Comparison of ENCODE assay signal across 9 cellular contexts in genomic region chr12:47801170-47801903, GRCh38. TPM values are rescaled to one million over a fixed set of nuclear protein-coding genes. Genes with fewer than 3 reads are reported as not detected.
DNase-seq lines count a peak whose midpoint lies in the region; ATAC-seq and TF ChIP-seq lines count a peak whose summit lies in the region.
"Had no signal": no experiment of that assay in that cellular context is flagged by ENCODE, and none has a peak within 500 bp of the region (broad histone marks: within the 10 kb centered on the region; RNA-seq: fewer than 3 reads in every experiment).

No MANE protein-coding gene starts in this region.

- no peaks in the 10 kb centered on the region for H3K9me3 Mint-ChIP-seq in activated naive CD8-positive, alpha-beta T cell treated with anti-CD3 and anti-CD28 coated beads for 36 hours
- H3K9me3 Mint-ChIP-seq in stimulated activated effector memory CD8-positive, alpha-beta T cell treated with anti-CD3 and anti-CD28 coated beads, Interleukin-12 subunit alpha, Interleukin-12 subunit beta, amount 100 ng/mL, for 72 hours: no peaks in the 10 kb centered on the region
- peaks cover 4% of the 10 kb centered on the region for H3K9me3 Mint-ChIP-seq in glutamatergic neuron (ENCODE audit: unreplicated experiment)

- 0 out of 2 replicates have a peak, but pooled peaks cover 4% of the 10 kb centered on the region for H3K36me3 ChIP-seq in Karpas-422 (ENCODE audit: insufficient read depth, low read length)

- H3K9me3 ChIP-seq in Karpas-422 (ENCODE audit: low read length): no peaks in the 10 kb centered on the region

- H3K27me3 Mint-ChIP-seq in activated naive CD8-positive, alpha-beta T cell treated with anti-CD3 and anti-CD28 coated beads for 36 hours: no peaks in the 10 kb centered on the region
- peaks cover 4% of the 10 kb centered on the region for H3K27me3 Mint-ChIP-seq in glutamatergic neuron (ENCODE audit: unreplicated experiment)

- intact Hi-C loops in left ventricle myocardium superior (cut with micrococcal nuclease): loop anchor here (5.0 kb wide), 1 partner anchor 36 kb away; no protein-coding TSS in a partner anchor

- H3K79me2 ChIP-seq in Karpas-422 (ENCODE audit: low read length): peaks cover 69% of the 10 kb centered on the region

- no peak overlapping the region for H3K4me2 ChIP-seq in Karpas-422 (ENCODE audit: low read depth, low read length, poor library complexity, severe bottlenecking)

- H2AFZ ChIP-seq in Karpas-422 (ENCODE audit: low read length): no peak overlapping the region

- in situ Hi-C loops in ACHN (cut with HindIII; ENCODE audit: low pct_ligation_motif_present, low pct_unique_long_range_greater_than_20kb, low sequenced_read_pairs): no loop called here

- no peak overlapping the region for H3K9ac ChIP-seq in Karpas-422 (ENCODE audit: low read length)

- no peak for DNase-seq in Karpas-422
- DNase-seq in activated naive CD8-positive, alpha-beta T cell treated with anti-CD3 and anti-CD28 coated beads for 36 hours: no peak
- DNase-seq in left ventricle myocardium superior: peak; percentile 65
- DNase-seq in stimulated activated effector memory CD8-positive, alpha-beta T cell treated with anti-CD3 and anti-CD28 coated beads, Interleukin-12 subunit alpha, Interleukin-12 subunit beta, amount 100 ng/mL, for 72 hours (ENCODE audit: low spot score in 2 of 2): no peak
- DNase-seq in A172 (ENCODE audit: low spot score): no peak
- no peak for DNase-seq in glutamatergic neuron
- DNase-seq in ACHN: no peak
- no peak for DNase-seq in OCI-M2 (lab: John Stamatoyannopoulos, UW; ENCODE audit: unreplicated experiment)
- DNase-seq: SW 1271 had no signal

- peaks cover 68% of the 10 kb centered on the region for H3K4me1 ChIP-seq in Karpas-422 (ENCODE audit: low read length)

- peak; percentile 28 for ATAC-seq in left ventricle myocardium superior
- ATAC-seq in stimulated activated effector memory CD8-positive, alpha-beta T cell treated with anti-CD3 and anti-CD28 coated beads, Interleukin-12 subunit alpha, Interleukin-12 subunit beta, amount 100 ng/mL, for 72 hours: no peak

- H3K4me3 ChIP-seq in Karpas-422 (ENCODE audit: low read length): no peak overlapping the region

- H3K27ac ChIP-seq in Karpas-422 (ENCODE audit: low read length): peak overlapping the region; percentile 28; the same call in 1 of the 2 replicates

- peaks cover 73% of the 10 kb centered on the region for H3K4me1 Mint-ChIP-seq in activated naive CD8-positive, alpha-beta T cell treated with anti-CD3 and anti-CD28 coated beads for 36 hours
- peaks cover 82% of the 10 kb centered on the region for H3K4me1 Mint-ChIP-seq in stimulated activated effector memory CD8-positive, alpha-beta T cell treated with anti-CD3 and anti-CD28 coated beads, Interleukin-12 subunit alpha, Interleukin-12 subunit beta, amount 100 ng/mL, for 72 hours
- H3K4me1 Mint-ChIP-seq in glutamatergic neuron (ENCODE audit: low read depth, unreplicated experiment): peaks cover 26% of the 10 kb centered on the region

- H3K27ac Mint-ChIP-seq in activated naive CD8-positive, alpha-beta T cell treated with anti-CD3 and anti-CD28 coated beads for 36 hours: peak overlapping the region; percentile 94
- peak overlapping the region; percentile 99 for H3K27ac Mint-ChIP-seq in stimulated activated effector memory CD8-positive, alpha-beta T cell treated with anti-CD3 and anti-CD28 coated beads, Interleukin-12 subunit alpha, Interleukin-12 subunit beta, amount 100 ng/mL, for 72 hours
- H3K27ac Mint-ChIP-seq in glutamatergic neuron (ENCODE audit: unreplicated experiment): no peak overlapping the region

- no peak for TF ChIP-seq CTCF in glutamatergic neuron (IDR thresholded peaks at IDR 0.05; ENCODE audit: partially characterized antibody, unreplicated experiment)

- peaks cover 51% of the 10 kb centered on the region for H3K36me3 Mint-ChIP-seq in activated naive CD8-positive, alpha-beta T cell treated with anti-CD3 and anti-CD28 coated beads for 36 hours
- peaks cover 99% of the 10 kb centered on the region for H3K36me3 Mint-ChIP-seq in stimulated activated effector memory CD8-positive, alpha-beta T cell treated with anti-CD3 and anti-CD28 coated beads, Interleukin-12 subunit alpha, Interleukin-12 subunit beta, amount 100 ng/mL, for 72 hours
- no peaks in the 10 kb centered on the region for H3K36me3 Mint-ChIP-seq in glutamatergic neuron (ENCODE audit: unreplicated experiment)

- H3K4me3 Mint-ChIP-seq in activated naive CD8-positive, alpha-beta T cell treated with anti-CD3 and anti-CD28 coated beads for 36 hours: no peak overlapping the region
- peak overlapping the region; percentile 98 for H3K4me3 Mint-ChIP-seq in stimulated activated effector memory CD8-positive, alpha-beta T cell treated with anti-CD3 and anti-CD28 coated beads, Interleukin-12 subunit alpha, Interleukin-12 subunit beta, amount 100 ng/mL, for 72 hours
- H3K4me3 Mint-ChIP-seq in glutamatergic neuron (ENCODE audit: unreplicated experiment): no peak overlapping the region

- no peaks in the 10 kb centered on the region for H3K9me2 ChIP-seq in Karpas-422 (replicated peaks; ENCODE audit: insufficient read depth, low read length)

- H3K27me3 ChIP-seq in Karpas-422 (ENCODE audit: low read length): no peaks in the 10 kb centered on the region

- H4K20me1 ChIP-seq in Karpas-422 (ENCODE audit: insufficient read depth, low read depth, low read length): 0 out of 2 replicates have a peak, but pooled peaks cover 4% of the 10 kb centered on the region

RNA-seq across cellular contexts. Expression of gene HDAC7, which starts 18.4 kb away (rescaled TPM):
- 36.2 and 54.8 TPM in 2 replicates for total RNA-seq in Karpas-422 (2014; rRNA removed; shearing (Covaris generic); ENCODE audit: low replicate concordance)
- total RNA-seq in activated naive CD8-positive, alpha-beta T cell treated with anti-CD3 and anti-CD28 coated beads for 36 hours: 100 to 1,000 TPM; 233 to 246 TPM
- total RNA-seq in left ventricle myocardium superior (35.4 TPM), glutamatergic neuron (ENCODE audit: unreplicated experiment) (67.9 TPM)
- 24.4 and 29.4 TPM in 2 replicates for total RNA-seq in A172 (2014; rRNA removed; shearing (Covaris generic))

RNA-seq across cellular contexts. Expression of gene SLC48A1, which starts 28.3 kb away (rescaled TPM):
- total RNA-seq in Karpas-422 (2014; rRNA removed; shearing (Covaris generic); ENCODE audit: low replicate concordance): 21.5 and 21.9 TPM in 2 replicates
- 1 to 10 TPM; 5.4 to 6.0 TPM for total RNA-seq in activated naive CD8-positive, alpha-beta T cell treated with anti-CD3 and anti-CD28 coated beads for 36 hours
- 23.7 TPM for total RNA-seq in left ventricle myocardium superior
- total RNA-seq in A172 (2014; rRNA removed; shearing (Covaris generic)): 4.3 and 10.0 TPM in 2 replicates
- 15.7 TPM for total RNA-seq in glutamatergic neuron (ENCODE audit: unreplicated experiment)

RNA-seq across cellular contexts. Expression of gene RAPGEF3, which starts 42.7 kb away (rescaled TPM):
- 4.4 and 11.9 TPM in 2 replicates for total RNA-seq in Karpas-422 (2014; rRNA removed; shearing (Covaris generic); ENCODE audit: low replicate concordance)
- total RNA-seq in activated naive CD8-positive, alpha-beta T cell treated with anti-CD3 and anti-CD28 coated beads for 36 hours: under 1 TPM; 0.27 to 0.54 TPM
- total RNA-seq in left ventricle myocardium superior: 37.6 TPM
- 1.3 and 1.4 TPM in 2 replicates for total RNA-seq in A172 (2014; rRNA removed; shearing (Covaris generic))
- total RNA-seq in glutamatergic neuron (ENCODE audit: unreplicated experiment): 0.81 TPM
